In the genomic region with DNA sequence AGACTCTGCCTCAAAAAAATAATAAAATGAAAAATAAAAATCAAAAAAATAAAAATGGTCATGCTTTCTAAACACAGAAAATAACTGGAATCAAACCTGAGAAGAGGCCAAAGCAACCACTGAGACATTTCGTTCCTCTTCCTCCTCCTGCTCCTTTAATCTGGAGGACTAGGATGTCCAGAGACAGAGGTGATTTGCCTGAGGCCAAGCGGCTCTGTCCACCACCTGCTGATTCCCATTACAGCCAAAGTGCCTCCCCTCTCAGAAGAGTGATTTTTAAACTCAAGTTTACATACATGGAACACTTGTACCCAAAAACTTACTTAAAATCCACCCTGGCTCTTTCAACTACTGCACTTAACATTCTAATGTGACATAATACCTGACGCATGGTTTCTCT, we compare ENCODE assay signal across 27 cellular contexts.
"Had no signal": no experiment of that assay in that cellular context is flagged by ENCODE, and none has a peak within 500 bp of the region (broad histone marks: within the 10 kb centered on the region; RNA-seq: fewer than 3 reads in every experiment).

No MANE protein-coding gene starts in this region.

- ATAC-seq: activated CD4-positive, alpha-beta T cell treated with anti-CD3 and anti-CD28 coated beads for 36 hours; activated T-helper 17 cell treated with anti-CD3 and anti-CD28 coated beads, Interleukin-2, amount 50 U/mL, for 72 hours; T-cell had no signal

- H3K9me3 Mint-ChIP-seq: activated naive CD4-positive, alpha-beta T cell treated with anti-CD3 and anti-CD28 coated beads for 36 hours; activated naive CD8-positive, alpha-beta T cell treated with anti-CD3 and anti-CD28 coated beads for 36 hours; activated T-helper 17 cell treated with anti-CD3 and anti-CD28 coated beads, Interleukin-2, amount 50 U/mL, for 72 hours; T-cell had no signal

- H3K27ac ChIP-seq: brain microvascular endothelial cell, cardiac muscle cell, KMS-11 had no signal

- DNase-seq: activated CD4-positive, alpha-beta memory T cell treated with anti-CD3 and anti-CD28 coated beads, Interleukin-2, amount 10 ng/mL, durations not matched to agents 7 days and 5 days; activated CD4-positive, alpha-beta T cell treated with anti-CD3 and anti-CD28 coated beads for 36 hours; activated CD4-positive, alpha-beta T cell treated with anti-CD3 and anti-CD28 coated beads, Interleukin-2, amount 50 U/mL, for 1 hour; activated gamma-delta T cell; activated naive CD4-positive, alpha-beta T cell treated with anti-CD3 and anti-CD28 coated beads for 36 hours; activated naive CD8-positive, alpha-beta T cell treated with anti-CD3 and anti-CD28 coated beads for 36 hours; activated T-cell treated with anti-CD3 and anti-CD28 coated beads for 4 hours; activated T-cell treated with anti-CD3 and anti-CD28 coated beads, Interleukin-2, amount 50 U/mL, for 48 hours; brain microvascular endothelial cell; MG63; MV-4-11; NCI-H1092 treated with DMSO at 0.1 percent for 48 hours; NCI-H1417 treated with DMSO at 0.1 percent for 48 hours; NCI-H1694; NCI-H2029; NCI-H2107; NCI-H2171 treated with DMSO at 0.1 percent for 48 hours; NCI-H226; NCI-H526; NCI-H82; SIG-M5; T-cell; T-helper 2 cell; T1000 had no signal

- H3K27ac Mint-ChIP-seq: activated CD4-positive, alpha-beta memory T cell treated with anti-CD3 and anti-CD28 coated beads, Interleukin-2, amount 10 ng/mL, durations not matched to agents 7 days and 5 days; activated CD4-positive, alpha-beta T cell treated with anti-CD3 and anti-CD28 coated beads for 36 hours; activated naive CD4-positive, alpha-beta T cell treated with anti-CD3 and anti-CD28 coated beads for 36 hours; activated naive CD8-positive, alpha-beta T cell treated with anti-CD3 and anti-CD28 coated beads for 36 hours; activated T-helper 17 cell treated with anti-CD3 and anti-CD28 coated beads, Interleukin-2, amount 50 U/mL, for 72 hours; T-cell had no signal

- H3K4me2 ChIP-seq: KMS-11 had no signal

- H3K36me3 Mint-ChIP-seq: activated naive CD8-positive, alpha-beta T cell treated with anti-CD3 and anti-CD28 coated beads for 36 hours; T-cell had no signal

- H3K4me3 Mint-ChIP-seq: activated CD4-positive, alpha-beta memory T cell treated with anti-CD3 and anti-CD28 coated beads, Interleukin-2, amount 10 ng/mL, durations not matched to agents 7 days and 5 days; activated CD4-positive, alpha-beta T cell treated with anti-CD3 and anti-CD28 coated beads for 36 hours; activated naive CD4-positive, alpha-beta T cell treated with anti-CD3 and anti-CD28 coated beads for 36 hours; activated naive CD8-positive, alpha-beta T cell treated with anti-CD3 and anti-CD28 coated beads for 36 hours; activated T-helper 17 cell treated with anti-CD3 and anti-CD28 coated beads, Interleukin-2, amount 50 U/mL, for 72 hours; T-cell had no signal

- H3K4me1 Mint-ChIP-seq: activated T-helper 17 cell treated with anti-CD3 and anti-CD28 coated beads, Interleukin-2, amount 50 U/mL, for 72 hours had no signal

- H3K27me3 ChIP-seq: brain microvascular endothelial cell, MG63 had no signal

- H3K9ac ChIP-seq: KMS-11 had no signal

- H3K36me3 ChIP-seq: brain microvascular endothelial cell, cardiac muscle cell, MG63 had no signal

- H3K9me3 ChIP-seq: MG63 had no signal

- H3K4me3 ChIP-seq: cardiac muscle cell, MG63 had no signal

- H3K27me3 Mint-ChIP-seq: activated CD4-positive, alpha-beta memory T cell treated with anti-CD3 and anti-CD28 coated beads, Interleukin-2, amount 10 ng/mL, durations not matched to agents 7 days and 5 days; activated T-helper 17 cell treated with anti-CD3 and anti-CD28 coated beads, Interleukin-2, amount 50 U/mL, for 72 hours; T-cell had no signal
